In the genomic region with DNA sequence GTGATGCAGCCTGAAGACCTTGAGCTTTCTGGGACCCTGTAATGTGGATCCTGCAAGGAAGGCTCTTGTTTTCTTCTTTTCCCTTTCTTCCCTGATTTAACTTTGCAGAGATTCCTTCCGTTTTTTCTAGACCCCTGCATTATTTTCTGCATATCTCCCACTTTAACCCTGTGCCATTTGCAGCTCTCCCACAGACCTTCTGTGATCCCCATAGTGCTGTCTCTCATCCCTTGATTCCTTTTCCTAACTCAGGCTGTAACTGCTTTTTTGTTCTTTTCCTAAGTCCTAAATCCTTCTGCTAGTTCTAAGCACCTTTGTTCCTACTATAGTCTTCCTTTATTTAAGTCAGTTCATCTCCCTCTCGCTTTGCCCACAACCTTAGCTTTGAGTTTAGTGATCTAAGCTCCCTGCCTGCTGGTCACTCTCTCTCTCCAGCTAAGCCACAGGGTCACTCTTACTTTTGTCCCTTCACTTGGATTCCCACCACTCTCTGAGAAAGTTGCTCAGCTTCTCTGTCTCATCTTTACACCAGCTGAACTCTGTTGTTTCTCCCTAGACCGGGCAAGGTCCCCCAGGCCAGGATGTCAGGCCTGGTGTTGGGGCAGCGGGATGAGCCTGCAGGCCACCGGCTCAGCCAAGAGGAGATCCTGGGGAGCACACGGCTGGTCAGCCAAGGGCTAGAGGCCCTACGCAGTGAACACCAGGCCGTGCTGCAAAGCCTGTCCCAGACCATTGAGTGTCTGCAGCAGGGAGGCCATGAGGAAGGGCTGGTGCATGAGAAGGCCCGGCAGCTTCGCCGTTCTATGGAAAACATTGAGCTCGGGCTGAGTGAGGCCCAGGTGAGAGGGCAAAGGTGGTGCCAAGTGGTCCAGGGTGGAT, we compare ENCODE assay signal across 1 cellular context.
TF ChIP-seq lines count a peak whose summit lies in the region.

No MANE protein-coding gene starts in this region.

TF ChIP-seq in A549, 52 proteins besides CTCF, POLR2A, EP300 and RAD21:
- TF ChIP-seq CHD2 (IDR thresholded peaks at IDR 0.05; ENCODE audit: low read length, partially characterized antibody) (no peak), JUN (IDR thresholded peaks at IDR 0.05) (no peak), HOXB13 (CRISPR knock-in tag; IDR thresholded peaks at IDR 0.05; ENCODE audit: low read depth) (no peak), HEYL (CRISPR knock-in tag; IDR thresholded peaks at IDR 0.05) (no peak), TP53 (CRISPR knock-in tag; IDR thresholded peaks at IDR 0.05) (no peak), NPAS2 (CRISPR knock-in tag; IDR thresholded peaks at IDR 0.05; ENCODE audit: borderline replicate concordance) (no peak), CBX8 (IDR thresholded peaks at IDR 0.05) (no peak), TFCP2L1 (CRISPR knock-in tag; IDR thresholded peaks at IDR 0.05) (no peak), RCOR1 (IDR thresholded peaks at IDR 0.05; ENCODE audit: low read depth, low read length) (no peak), ESRRA (IDR thresholded peaks at IDR 0.05; ENCODE audit: borderline replicate concordance, low read length) (no peak), GATA3 (IDR thresholded peaks at IDR 0.05; ENCODE audit: borderline replicate concordance) (no peak), SREBF2 (IDR thresholded peaks at IDR 0.05) (no peak), JUNB (IDR thresholded peaks at IDR 0.05) (no peak)
- TF ChIP-seq, protein P1, sequence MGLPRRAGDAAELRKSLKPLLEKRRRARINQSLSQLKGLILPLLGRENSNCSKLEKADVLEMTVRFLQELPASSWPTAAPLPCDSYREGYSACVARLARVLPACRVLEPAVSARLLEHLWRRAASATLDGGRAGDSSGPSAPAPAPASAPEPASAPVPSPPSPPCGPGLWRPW (IDR thresholded peaks at IDR 0.05), result no peak
- TF ChIP-seq, protein P2, sequence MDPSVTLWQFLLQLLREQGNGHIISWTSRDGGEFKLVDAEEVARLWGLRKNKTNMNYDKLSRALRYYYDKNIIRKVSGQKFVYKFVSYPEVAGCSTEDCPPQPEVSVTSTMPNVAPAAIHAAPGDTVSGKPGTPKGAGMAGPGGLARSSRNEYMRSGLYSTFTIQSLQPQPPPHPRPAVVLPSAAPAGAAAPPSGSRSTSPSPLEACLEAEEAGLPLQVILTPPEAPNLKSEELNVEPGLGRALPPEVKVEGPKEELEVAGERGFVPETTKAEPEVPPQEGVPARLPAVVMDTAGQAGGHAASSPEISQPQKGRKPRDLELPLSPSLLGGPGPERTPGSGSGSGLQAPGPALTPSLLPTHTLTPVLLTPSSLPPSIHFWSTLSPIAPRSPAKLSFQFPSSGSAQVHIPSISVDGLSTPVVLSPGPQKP (IDR thresholded peaks at IDR 0.05; ENCODE audit: low read depth, low read length), result no peak
